In genomic region chr3:58353722-58354553, GRCh38 we compare ENCODE assay signal across 10 cellular contexts. TPM values are rescaled to one million over a fixed set of nuclear protein-coding genes. Genes with fewer than 3 reads are reported as not detected.
DNase-seq lines count a peak whose midpoint lies in the region; ATAC-seq and TF ChIP-seq lines count a peak whose summit lies in the region.
"Had no signal": no experiment of that assay in that cellular context is flagged by ENCODE, and none has a peak within 500 bp of the region (broad histone marks: within the 10 kb centered on the region; RNA-seq: fewer than 3 reads in every experiment).

No MANE protein-coding gene starts in this region.

- H3K36me3 ChIP-seq in CD8-positive, alpha-beta T cell (ENCODE audit: insufficient read depth, low read length): no peaks in the 10 kb centered on the region
- H3K36me3 ChIP-seq in Karpas-422 (ENCODE audit: insufficient read depth, low read length): peaks cover 28% of the 10 kb centered on the region; the same call in 1 of the 2 replicates
- H3K36me3 ChIP-seq in mesenchymal stem cell (ENCODE audit: control insufficient read depth in 1 of 2, insufficient read depth in 2 of 2, low read depth in 1 of 2, low read length in 2 of 2): no peaks in the 10 kb centered on the region
- no peaks in the 10 kb centered on the region for H3K36me3 ChIP-seq in thyroid gland
- H3K36me3 ChIP-seq: pancreas had no signal

- H3K4ac ChIP-seq in mesenchymal stem cell (ENCODE audit: low read depth in 1 of 2, low read length in 2 of 2): no peak overlapping the region

- CTCF ChIA-PET in CD8-positive, alpha-beta T cell (lab: Charles Lee): interaction anchor here (2.0 kb wide), 1 partner anchor 61 kb away, joined by 4 read pairs; no protein-coding TSS in a partner anchor

- H3K4me3 ChIP-seq in CD8-positive, alpha-beta T cell (ENCODE audit: low read depth, low read length): no peak overlapping the region
- H3K4me3 ChIP-seq in Karpas-422 (ENCODE audit: low read length) (peak overlapping the region; percentile 36), mesenchymal stem cell (ENCODE audit: insufficient read depth in 1 of 2, low read depth in 1 of 2, low read length in 2 of 2) (no peak overlapping the region), thyroid gland (replicated peaks in 1 of 3) (no peak overlapping the region)
- H3K4me3 ChIP-seq: pancreas had no signal

- H2BK120ac ChIP-seq in mesenchymal stem cell (ENCODE audit: low read depth, low read length): no peak overlapping the region

- H3K27me3 Mint-ChIP-seq in CD8-positive, alpha-beta T cell (ENCODE audit: low read depth): no peaks in the 10 kb centered on the region
- no peaks in the 10 kb centered on the region for H3K27me3 Mint-ChIP-seq in activated T-cell treated with anti-CD3 and anti-CD28 coated beads, Interleukin-2, amount 50 U/mL, for 72 hours (ENCODE audit: low read depth)
- H3K27me3 Mint-ChIP-seq in endothelial cell (ENCODE audit: unreplicated experiment): no peaks in the 10 kb centered on the region

- H3K4me3 Mint-ChIP-seq in CD8-positive, alpha-beta T cell: peak overlapping the region; percentile 22
- H3K4me3 Mint-ChIP-seq in activated T-cell treated with anti-CD3 and anti-CD28 coated beads, Interleukin-2, amount 50 U/mL, for 72 hours: peak overlapping the region; percentile 63 to 70
- H3K4me3 Mint-ChIP-seq in endothelial cell (ENCODE audit: unreplicated experiment): no peak overlapping the region

- H3K9me2 ChIP-seq in Karpas-422 (replicated peaks; ENCODE audit: insufficient read depth, low read length): no peaks in the 10 kb centered on the region

- peaks cover 13% of the 10 kb centered on the region for H3K79me1 ChIP-seq in mesenchymal stem cell (replicated peaks; ENCODE audit: low read length, poor library complexity, severe bottlenecking)

- peaks cover 8% of the 10 kb centered on the region; the same call in 1 of the 2 replicates for H4K20me1 ChIP-seq in Karpas-422 (ENCODE audit: insufficient read depth, low read depth, low read length)

- POLR2A ChIA-PET in CD8-positive, alpha-beta T cell (lab: Charles Lee): no interaction called here

- H3K9me3 Mint-ChIP-seq in CD8-positive, alpha-beta T cell: no peaks in the 10 kb centered on the region
- H3K9me3 Mint-ChIP-seq in activated T-cell treated with anti-CD3 and anti-CD28 coated beads, Interleukin-2, amount 50 U/mL, for 72 hours: no peaks in the 10 kb centered on the region
- H3K9me3 Mint-ChIP-seq in endothelial cell (ENCODE audit: unreplicated experiment): no peaks in the 10 kb centered on the region

- peak in 3 of 7 experiments; percentile 9 to 31 (median 23) for DNase-seq in CD8-positive, alpha-beta T cell
- DNase-seq in Karpas-422 (peak; percentile 74), mesenchymal stem cell (peak; percentile 53), endothelial cell (ENCODE audit: low spot score) (no peak), thyroid gland (no peak)
- peak; percentile 41 to 44 for DNase-seq in activated T-cell treated with anti-CD3 and anti-CD28 coated beads, Interleukin-2, amount 50 U/mL, for 72 hours
- DNase-seq: NCI-H1930, pancreas had no signal

- peaks cover 35% of the 10 kb centered on the region for H3K4me1 Mint-ChIP-seq in CD8-positive, alpha-beta T cell (ENCODE audit: low read depth)
- peaks cover 86% of the 10 kb centered on the region for H3K4me1 Mint-ChIP-seq in activated T-cell treated with anti-CD3 and anti-CD28 coated beads, Interleukin-2, amount 50 U/mL, for 72 hours (ENCODE audit: low read depth)
- peaks cover 10% of the 10 kb centered on the region for H3K4me1 Mint-ChIP-seq in endothelial cell (ENCODE audit: unreplicated experiment)

- 96% methylated on average over 6 of the region's 8 CpGs for WGBS in mesenchymal stem cell
- WGBS in thyroid gland, 2 donors: 87 to 89% methylated on average over 8 of the region's 8 CpGs

- no peak overlapping the region for H3K18ac ChIP-seq in mesenchymal stem cell (ENCODE audit: low read depth in 1 of 2, low read length in 2 of 2)

- H3K27ac ChIP-seq in CD8-positive, alpha-beta T cell (ENCODE audit: low read depth, low read length): no peak overlapping the region
- H3K27ac ChIP-seq in Karpas-422 (ENCODE audit: low read length) (peak overlapping the region; percentile 100), mesenchymal stem cell (ENCODE audit: low read length, poor library complexity, severe bottlenecking) (no peak overlapping the region), thyroid gland (no peak overlapping the region)
- H3K27ac ChIP-seq: pancreas had no signal

- H3K4me2 ChIP-seq in Karpas-422 (ENCODE audit: low read depth, low read length, poor library complexity, severe bottlenecking) (peak overlapping the region; percentile 95), mesenchymal stem cell (ENCODE audit: low read length, poor library complexity, severe bottlenecking) (no peak overlapping the region)

- H2AK5ac ChIP-seq in mesenchymal stem cell (ENCODE audit: low read length, severe bottlenecking): no peak overlapping the region

- peaks cover 16% of the 10 kb centered on the region for H3K4me1 ChIP-seq in CD8-positive, alpha-beta T cell (ENCODE audit: insufficient read depth, low read length)
- peaks cover 98% of the 10 kb centered on the region for H3K4me1 ChIP-seq in Karpas-422 (ENCODE audit: low read length)
- no peaks in the 10 kb centered on the region for H3K4me1 ChIP-seq in mesenchymal stem cell (ENCODE audit: control insufficient read depth, insufficient read depth, low read depth, low read length)
- peaks cover 41 to 50% of the 10 kb centered on the region in 2 donors for H3K4me1 ChIP-seq in thyroid gland

- H2BK15ac ChIP-seq in mesenchymal stem cell (ENCODE audit: low read depth, poor library complexity, severe bottlenecking): no peak overlapping the region

- no peak for TF ChIP-seq CTCF in CD8-positive, alpha-beta T cell (IDR thresholded peaks at IDR 0.05)
- TF ChIP-seq CTCF in endothelial cell (IDR thresholded peaks at IDR 0.05; ENCODE audit: unreplicated experiment) (no peak), thyroid gland (IDR thresholded peaks at IDR 0.05) (no peak)

- ATAC-seq in CD8-positive, alpha-beta T cell: peak; percentile 90
- ATAC-seq in activated T-cell treated with anti-CD3 and anti-CD28 coated beads, Interleukin-2, amount 50 U/mL, for 72 hours (replicated peaks in 1 of 2): peak; percentile 59 to 75
- ATAC-seq in GM21447 (IDR thresholded peaks at IDR 0.05; ENCODE audit: unreplicated experiment) (no peak), GM21717 (IDR thresholded peaks at IDR 0.05; ENCODE audit: unreplicated experiment) (no peak)

- H3K36me3 Mint-ChIP-seq in CD8-positive, alpha-beta T cell: peaks cover 4% of the 10 kb centered on the region
- H3K36me3 Mint-ChIP-seq in activated T-cell treated with anti-CD3 and anti-CD28 coated beads, Interleukin-2, amount 50 U/mL, for 72 hours (ENCODE audit: insufficient read depth in 2 of 2): peaks cover 5 to 14% of the 10 kb centered on the region in 2 donors
- no peaks in the 10 kb centered on the region for H3K36me3 Mint-ChIP-seq in endothelial cell (ENCODE audit: low read depth, unreplicated experiment)

- intact Hi-C loops in CD8-positive, alpha-beta T cell (cut with DNase I, micrococcal nuclease): no loop called here
- intact Hi-C loops in thyroid gland (cut with DNase I): no loop called here

- no peak overlapping the region for H4K8ac ChIP-seq in mesenchymal stem cell (ENCODE audit: low read length)

- H2AFZ ChIP-seq in Karpas-422 (ENCODE audit: low read length) (no peak overlapping the region), mesenchymal stem cell (ENCODE audit: low read depth, low read length) (no peak overlapping the region)

- no peak overlapping the region for H2BK5ac ChIP-seq in mesenchymal stem cell (ENCODE audit: low read depth, low read length, poor library complexity, severe bottlenecking)

- H3K14ac ChIP-seq in mesenchymal stem cell (ENCODE audit: low read length in 2 of 2): no peak overlapping the region

- peaks cover 84% of the 10 kb centered on the region for H3K79me2 ChIP-seq in Karpas-422 (ENCODE audit: low read length)

- H3K27me3 ChIP-seq in CD8-positive, alpha-beta T cell (ENCODE audit: insufficient read depth, low read length): no peaks in the 10 kb centered on the region
- H3K27me3 ChIP-seq in Karpas-422 (ENCODE audit: low read length) (no peaks in the 10 kb centered on the region), mesenchymal stem cell (ENCODE audit: control insufficient read depth in 1 of 2, insufficient read depth in 1 of 2, low read length in 2 of 2) (no peaks in the 10 kb centered on the region), thyroid gland (no peaks in the 10 kb centered on the region)
- H3K27me3 ChIP-seq: pancreas had no signal

- no peak overlapping the region for H3K23ac ChIP-seq in mesenchymal stem cell (ENCODE audit: low read length in 2 of 2)

- TF ChIP-seq POLR2A in thyroid gland (IDR thresholded peaks at IDR 0.05): no peak

- H3K27ac Mint-ChIP-seq in CD8-positive, alpha-beta T cell: peak overlapping the region; percentile 29
- H3K27ac Mint-ChIP-seq in activated T-cell treated with anti-CD3 and anti-CD28 coated beads, Interleukin-2, amount 50 U/mL, for 72 hours: peak overlapping the region; percentile 75
- H3K27ac Mint-ChIP-seq in endothelial cell (ENCODE audit: unreplicated experiment): no peak overlapping the region

- no peak overlapping the region for H2BK12ac ChIP-seq in mesenchymal stem cell (ENCODE audit: low read length in 2 of 2)

- H3K9ac ChIP-seq in Karpas-422 (ENCODE audit: low read length): peak overlapping the region; percentile 74
- no peak overlapping the region for H3K9ac ChIP-seq in mesenchymal stem cell (ENCODE audit: low read length)

- H4K91ac ChIP-seq in mesenchymal stem cell (ENCODE audit: low read length): no peak overlapping the region

- no peaks in the 10 kb centered on the region for H3K9me3 ChIP-seq in CD8-positive, alpha-beta T cell (ENCODE audit: low read length)
- H3K9me3 ChIP-seq in Karpas-422 (ENCODE audit: low read length): no peaks in the 10 kb centered on the region
- no peaks in the 10 kb centered on the region for H3K9me3 ChIP-seq in mesenchymal stem cell (ENCODE audit: control insufficient read depth, low read length)
- no peaks in the 10 kb centered on the region for H3K9me3 ChIP-seq in thyroid gland
- H3K9me3 ChIP-seq: pancreas had no signal

RNA-seq across cellular contexts. Expression of gene PXK, which starts 21.2 kb away (rescaled TPM):
- total RNA-seq in CD8-positive, alpha-beta T cell: 10 to 100 TPM; 14.9 to 15.0 TPM
- 222 and 353 TPM in 2 replicates for total RNA-seq in Karpas-422 (2014; rRNA removed; shearing (Covaris generic); ENCODE audit: low replicate concordance)
- total RNA-seq in activated T-cell treated with anti-CD3 and anti-CD28 coated beads, Interleukin-2, amount 50 U/mL, for 72 hours: 10 to 100 TPM; 76.1 to 79.0 TPM
- polyA plus RNA-seq in mesenchymal stem cell (2013, experiment 1 of 2): 35.4 TPM
- polyA plus RNA-seq in mesenchymal stem cell (2013, experiment 2 of 2): 33.7 TPM
- 18.8 TPM for total RNA-seq in endothelial cell (ENCODE audit: unreplicated experiment)
- 100 to 1,000 TPM in 3 of 4 donors, 10 to 100 TPM in 1; 98.6 to 139 (median 123) TPM for total RNA-seq in thyroid gland

RNA-seq across cellular contexts. Expression of gene HTD2, which starts 47.6 kb away (rescaled TPM):
- total RNA-seq in CD8-positive, alpha-beta T cell: 1 to 10 TPM; 6.4 to 8.9 TPM
- 5.4 and 19.9 TPM in 2 replicates for total RNA-seq in Karpas-422 (2014; rRNA removed; shearing (Covaris generic); ENCODE audit: low replicate concordance)
- total RNA-seq in activated T-cell treated with anti-CD3 and anti-CD28 coated beads, Interleukin-2, amount 50 U/mL, for 72 hours: 10 to 100 TPM in 1 of 2 donors, 1 to 10 TPM in 1; 7.9 to 11.4 TPM
- 4.0 TPM for polyA plus RNA-seq in mesenchymal stem cell (2013, experiment 1 of 2)
- 5.2 TPM for polyA plus RNA-seq in mesenchymal stem cell (2013, experiment 2 of 2)
- total RNA-seq in endothelial cell (ENCODE audit: unreplicated experiment) (8.4 TPM), thyroid gland (10 to 100 TPM in 3 of 4 donors, 1 to 10 TPM in 1; 8.4 to 19.8 (median 18.6) TPM)

RNA-seq across cellular contexts. Expression of gene RPP14, which starts 47.9 kb away (rescaled TPM):
- total RNA-seq in CD8-positive, alpha-beta T cell: 10 to 100 TPM; 18.3 to 20.4 TPM
- 7.5 and 7.6 TPM in 2 replicates for total RNA-seq in Karpas-422 (2014; rRNA removed; shearing (Covaris generic); ENCODE audit: low replicate concordance)
- total RNA-seq in activated T-cell treated with anti-CD3 and anti-CD28 coated beads, Interleukin-2, amount 50 U/mL, for 72 hours: 10 to 100 TPM; 16.6 to 17.2 TPM
- 11.6 TPM for polyA plus RNA-seq in mesenchymal stem cell (2013, experiment 1 of 2)
- 11.5 TPM for polyA plus RNA-seq in mesenchymal stem cell (2013, experiment 2 of 2)
- 15.2 TPM for total RNA-seq in endothelial cell (ENCODE audit: unreplicated experiment)
- 10 to 100 TPM; 13.4 to 19.9 (median 15.7) TPM for total RNA-seq in thyroid gland

Comparison
In these comparisons a context has a peak if more than half of its experiments do, and no peak if none do; other contexts are left out.
1. ATAC-seq: peak in CD8-positive, alpha-beta T cell (single experiment) and activated T-cell treated with anti-CD3 and anti-CD28 coated beads, Interleukin-2, amount 50 U/mL, for 72 hours (2 of 2); none in GM21447 (single experiment) and GM21717 (single experiment).
2. DNase-seq: peak in Karpas-422 (single experiment), activated T-cell treated with anti-CD3 and anti-CD28 coated beads, Interleukin-2, amount 50 U/mL, for 72 hours (2 of 2) and mesenchymal stem cell (single experiment); none in endothelial cell (single experiment) and thyroid gland (0 of 2).